ENCODE assay signal across 28 cellular contexts in genomic region chr6:138219398-138219797, GRCh38. TPM values are rescaled to one million over a fixed set of nuclear protein-coding genes. Genes with fewer than 3 reads are reported as not detected.
"Had no signal": no experiment of that assay in that cellular context is flagged by ENCODE, and none has a peak within 500 bp of the region (broad histone marks: within the 10 kb centered on the region; RNA-seq: fewer than 3 reads in every experiment).

No MANE protein-coding gene starts in this region.

- ATAC-seq: activated CD8-positive, alpha-beta T cell treated with anti-CD3 and anti-CD28 coated beads, Interleukin-2, amount 10 ng/mL, durations not matched to agents 7 days and 5 days had no signal

- DNase-seq: activated CD4-positive, alpha-beta T cell treated with anti-CD3 and anti-CD28 coated beads for 4 hours; activated CD4-positive, alpha-beta T cell treated with anti-CD3 and anti-CD28 coated beads, Interleukin-2, amount 50 U/mL, for 4 hours; activated CD8-positive, alpha-beta memory T cell treated with anti-CD3 and anti-CD28 coated beads, Interleukin-2, amount 50 U/mL, for 48 hours; activated CD8-positive, alpha-beta T cell treated with anti-CD3 and anti-CD28 coated beads, Interleukin-2, amount 10 ng/mL, durations not matched to agents 7 days and 5 days; activated naive CD4-positive, alpha-beta T cell treated with anti-CD3 and anti-CD28 coated beads, Interleukin-2, amount 50 U/mL, for 16 hours; activated naive CD8-positive, alpha-beta T cell treated with anti-CD3 and anti-CD28 coated beads, Interleukin-2, amount 10 ng/mL, durations not matched to agents 7 days and 5 days; activated T-cell treated with anti-CD3 and anti-CD28 coated beads, Interleukin-2, amount 50 U/mL, for 1 hour; adrenal gland; anterior cingulate cortex; Karpas-422; MM.1S; NCI-H1105; NCI-H1436; NCI-H187; NCI-H2081; NCI-H2227 treated with DMSO at 0.1 percent for 48 hours; NCI-H446 treated with DMSO at 0.1 percent for 48 hours; NCI-H526 treated with DMSO at 0.1 percent for 48 hours; NK-92 treated with Interleukin-12 subunit alpha and Interleukin-12 subunit beta, amount 100 ng/mL, for 24 hours; Peyer's patch; Right ventricle myocardium superior; SJCRH30; SK-N-SH; T-helper 1 cell; WERI-Rb-1 had no signal

- H3K36me3 ChIP-seq: adrenal gland, breast epithelium, Peyer's patch, SJCRH30, WERI-Rb-1 had no signal

- H3K27ac ChIP-seq: adrenal gland, breast epithelium, Peyer's patch, RWPE1, SJCRH30, WERI-Rb-1 had no signal

- H3K27me3 ChIP-seq: breast epithelium, Peyer's patch, SJCRH30 had no signal

- H3K9me3 ChIP-seq: adrenal gland, breast epithelium, Peyer's patch, SJCRH30, SK-N-SH had no signal

- H3K4me1 ChIP-seq: adrenal gland, breast epithelium, Peyer's patch, SJCRH30 had no signal

- H3K4me3 ChIP-seq: adrenal gland, breast epithelium, Peyer's patch, SJCRH30 had no signal

RNA-seq across cellular contexts. Expression of gene PBOV1, which starts 1.1 kb away (rescaled TPM):
- total RNA-seq: activated CD8-positive, alpha-beta T cell treated with anti-CD3 and anti-CD28 coated beads, Interleukin-2, amount 10 ng/mL, durations not matched to agents 7 days and 5 days; activated naive CD8-positive, alpha-beta T cell treated with anti-CD3 and anti-CD28 coated beads, Interleukin-2, amount 10 ng/mL, durations not matched to agents 7 days and 5 days; adrenal gland; breast epithelium; Peyer's patch; Right ventricle myocardium superior; SJCRH30; T-helper 2 cell treated with Interferon-gamma antibody and Interleukin-4, amounts not matched to agents 100 ng/mL and 5 ng/mL, for 36 hours had no signal
